8 cellular contexts compared by ENCODE assay signal in the genomic region with DNA sequence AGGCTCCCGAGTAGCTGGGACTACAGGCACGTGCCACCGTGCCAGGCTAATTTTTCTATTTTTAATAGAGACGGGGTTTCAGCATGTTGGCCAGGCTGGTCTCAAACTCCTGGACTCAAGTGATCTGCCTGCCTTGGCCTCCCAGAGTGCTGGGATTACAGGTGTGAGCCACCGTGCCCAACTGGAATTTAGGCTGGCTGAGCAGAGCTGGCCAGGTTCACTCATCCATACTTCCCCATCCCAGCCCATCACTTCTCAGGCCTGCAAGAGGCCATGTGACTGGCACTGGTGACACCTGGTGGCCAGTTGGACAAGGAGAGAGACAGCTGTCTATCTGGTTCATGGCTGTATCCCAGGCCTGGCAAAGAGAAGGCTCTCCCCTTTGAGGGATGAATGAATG. TPM values are rescaled to one million over a fixed set of nuclear protein-coding genes. Genes with fewer than 3 reads are reported as not detected.
DNase-seq lines count a peak whose midpoint lies in the region; ATAC-seq, FAIRE-seq and TF ChIP-seq lines count a peak whose summit lies in the region.
"Not testable (repeated sequence)": the region's sequence is repeated elsewhere in the genome, so short reads cannot be mapped to it uniquely, and the experiment has no call there.

No MANE protein-coding gene starts in this region.

- not testable (repeated sequence) for H3K36me3 ChIP-seq in kidney (ENCODE audit: control insufficient read depth in 1 of 2, insufficient read depth in 2 of 2, low read length in 2 of 2)

- not testable (repeated sequence) for H3K9ac ChIP-seq in kidney (ENCODE audit: low read length in 2 of 2)

- not testable (repeated sequence) for FAIRE-seq in HTR-8/SVneo (lab: Jason Lieb, UNC); kidney (lab: Jason Lieb, UNC)

- TF ChIP-seq CTCF in kidney (IDR thresholded peaks at IDR 0.05; ENCODE audit: borderline replicate concordance, extremely low read depth, insufficient read depth): peak; percentile 84

- peak; percentile 82 for DNase-seq in AG20443 (ENCODE audit: low spot score)
- peak; percentile 81 for DNase-seq in HTR-8/SVneo (ENCODE audit: insufficient read length, low spot score)
- peak; percentile 56 for DNase-seq in NK-92 treated with Interleukin-12 subunit alpha and Interleukin-12 subunit beta, amount 100 ng/mL, for 24 hours (lab: John Stamatoyannopoulos, UW)
- DNase-seq in activated CD4-positive, alpha-beta T cell treated with anti-CD3 and anti-CD28 coated beads, Interleukin-2, amount 50 U/mL, for 48 hours: peak; percentile 82 to 86
- peak; percentile 13 to 63 for DNase-seq in cerebellar nuclear complex (lab: John Stamatoyannopoulos, UW)
- peak; percentile 91 for DNase-seq in kidney
- peak; percentile 87 for DNase-seq in stimulated activated CD4-positive, alpha-beta T cell treated with anti-CD3 and anti-CD28 coated beads, Interleukin-15, amount 100 ng/mL, for 24 hours

- not testable (repeated sequence) for H3K4me3 ChIP-seq in kidney (ENCODE audit: low read length in 2 of 2)

- H3K9me3 ChIP-seq in kidney (ENCODE audit: control insufficient read depth in 1 of 2, low read length in 2 of 2): not testable (repeated sequence)

- not testable (repeated sequence) for H3K4me1 ChIP-seq in kidney (ENCODE audit: control insufficient read depth in 1 of 2, insufficient read depth in 1 of 2, low read depth in 1 of 2, low read length in 2 of 2)

- ATAC-seq in GM19035 (IDR thresholded peaks at IDR 0.05; ENCODE audit: unreplicated experiment): peak; percentile 41

- intact Hi-C loops in kidney (cut with DNase I): loop anchor here (5.0 kb wide), 1 partner anchor 86 kb away; no protein-coding TSS in a partner anchor

- not testable (repeated sequence) for H3K27ac ChIP-seq in kidney (ENCODE audit: low read depth in 2 of 2, low read length in 2 of 2)

RNA-seq across cellular contexts. Expression of gene STING1, which starts 30.9 kb away (rescaled TPM):
- 109 TPM for total RNA-seq in kidney
- 29.8 TPM for polyA plus RNA-seq in kidney (ENCODE audit: insufficient read depth, low read depth, low replicate concordance)

RNA-seq across cellular contexts. Expression of gene SMIM33, which starts 42.6 kb away (rescaled TPM):
- 0.13 TPM for total RNA-seq in kidney
- polyA plus RNA-seq in kidney (ENCODE audit: insufficient read depth, low read depth, low replicate concordance): not detected

RNA-seq across cellular contexts. Expression of gene UBE2D2, which starts 47.7 kb away (rescaled TPM):
- 131 TPM for total RNA-seq in kidney
- polyA plus RNA-seq in kidney (ENCODE audit: insufficient read depth, low read depth, low replicate concordance): 118 TPM

RNA-seq across cellular contexts. Expression of gene ECSCR, which starts 50.9 kb away (rescaled TPM):
- 34.9 TPM for total RNA-seq in kidney
- 31.9 TPM for polyA plus RNA-seq in kidney (ENCODE audit: insufficient read depth, low read depth, low replicate concordance)

Comparison
In these comparisons a context has a peak if more than half of its experiments do, and no peak if none do; other contexts are left out.
1. DNase-seq: peak in every context shown above with its lines; median percentile 91 in kidney; 87 in stimulated activated CD4-positive, alpha-beta T cell treated with anti-CD3 and anti-CD28 coated beads, Interleukin-15, amount 100 ng/mL, for 24 hours; 84 in activated CD4-positive, alpha-beta T cell treated with anti-CD3 and anti-CD28 coated beads, Interleukin-2, amount 50 U/mL, for 48 hours; 82 in AG20443; 81 in HTR-8/SVneo; 56 in NK-92 treated with Interleukin-12 subunit alpha and Interleukin-12 subunit beta, amount 100 ng/mL, for 24 hours; 38 in cerebellar nuclear complex.